Comparison of ENCODE assay signal across 20 cellular contexts in genomic region chrX:44068043-44068442, GRCh38.
"Had no signal": no experiment of that assay in that cellular context is flagged by ENCODE, and none has a peak within 500 bp of the region (broad histone marks: within the 10 kb centered on the region; RNA-seq: fewer than 3 reads in every experiment).

No MANE protein-coding gene starts in this region.

- H3K27ac Mint-ChIP-seq: naive thymus-derived CD8-positive, alpha-beta T cell; stimulated activated memory B cell treated with anti-CD40 and anti-IgM and Interleukin-4, amounts not matched to agents 10 μg/mL and 1 μg/mL and 100 μg/mL, for 72 hours had no signal

- H3K9me3 Mint-ChIP-seq: stimulated activated memory B cell treated with anti-CD40 and anti-IgM and Interleukin-4, amounts not matched to agents 10 μg/mL and 1 μg/mL and 100 μg/mL, for 72 hours had no signal

- H3K27me3 Mint-ChIP-seq: naive thymus-derived CD8-positive, alpha-beta T cell; stimulated activated memory B cell treated with anti-CD40 and anti-IgM and Interleukin-4, amounts not matched to agents 10 μg/mL and 1 μg/mL and 100 μg/mL, for 72 hours had no signal

- DNase-seq: effector memory CD4-positive, alpha-beta T cell; heart left ventricle; hippocampal formation; kidney glomerular epithelial cell; mucosa of descending colon; naive thymus-derived CD8-positive, alpha-beta T cell; psoas muscle; retina; spleen; stimulated activated CD4-positive, alpha-beta T cell treated with anti-CD3 and anti-CD28 coated beads, Interleukin-15, amount 100 ng/mL, for 24 hours; stimulated activated CD4-positive, alpha-beta T cell treated with anti-CD3 and anti-CD28 coated beads, Interleukin-1b, Interleukin-23, amount 100 ng/mL, for 48 hours; stimulated activated CD4-positive, alpha-beta T cell treated with anti-CD3 and anti-CD28 coated beads, Interleukin-4, amount 100 ng/mL, for 24 hours; stomach; substantia nigra; transverse colon had no signal

- H3K4me1 Mint-ChIP-seq: naive thymus-derived CD8-positive, alpha-beta T cell; stimulated activated memory B cell treated with anti-CD40 and anti-IgM and Interleukin-4, amounts not matched to agents 10 μg/mL and 1 μg/mL and 100 μg/mL, for 72 hours had no signal

- H3K4me3 ChIP-seq: heart left ventricle, mucosa of descending colon, psoas muscle, spleen, stomach, thoracic aorta, transverse colon had no signal

- H3K36me3 Mint-ChIP-seq: stimulated activated memory B cell treated with anti-CD40 and anti-IgM and Interleukin-4, amounts not matched to agents 10 μg/mL and 1 μg/mL and 100 μg/mL, for 72 hours had no signal

- H3K4me1 ChIP-seq: heart left ventricle, psoas muscle, spleen, stomach, transverse colon had no signal

- H3K36me3 ChIP-seq: heart left ventricle, neutrophil, spleen, stomach, thoracic aorta, transverse colon had no signal

- H3K9me3 ChIP-seq: heart left ventricle, mucosa of descending colon, neutrophil, psoas muscle, spleen, stomach, thoracic aorta, transverse colon had no signal

- H3K27me3 ChIP-seq: neutrophil, transverse colon had no signal

- H3K27ac ChIP-seq: heart left ventricle, neutrophil, psoas muscle, spleen, stomach, thoracic aorta, transverse colon had no signal

- H3K4me3 Mint-ChIP-seq: naive thymus-derived CD8-positive, alpha-beta T cell; stimulated activated memory B cell treated with anti-CD40 and anti-IgM and Interleukin-4, amounts not matched to agents 10 μg/mL and 1 μg/mL and 100 μg/mL, for 72 hours had no signal

- FAIRE-seq: endometrium, frontal cortex had no signal
